Comparison of ENCODE assay signal across 35 cellular contexts in genomic region chr17:41149652-41149985, GRCh38. TPM values are rescaled to one million over a fixed set of nuclear protein-coding genes. Genes with fewer than 3 reads are reported as not detected.
"Had no signal": no experiment of that assay in that cellular context is flagged by ENCODE, and none has a peak within 500 bp of the region (broad histone marks: within the 10 kb centered on the region; RNA-seq: fewer than 3 reads in every experiment).

Gene KRTAP4-5, minus strand, starts transcription at chr17:41149825. Its CDS starts 58 bp downstream, at chr17:41149767.

- H3K36me3 Mint-ChIP-seq: activated CD8-positive, alpha-beta memory T cell treated with anti-CD3 and anti-CD28 coated beads, Interleukin-2, amount 10 ng/mL, durations not matched to agents 7 days and 5 days; activated naive CD8-positive, alpha-beta T cell treated with anti-CD3 and anti-CD28 coated beads for 36 hours had no signal

- DNase-seq: activated CD4-positive, alpha-beta memory T cell treated with anti-CD3 and anti-CD28 coated beads, Interleukin-2, amount 10 ng/mL, durations not matched to agents 7 days and 5 days; activated CD4-positive, alpha-beta T cell treated with anti-CD3 and anti-CD28 coated beads for 1 hour; activated CD4-positive, alpha-beta T cell treated with anti-CD3 and anti-CD28 coated beads for 48 hours; activated CD4-positive, CD25-positive, alpha-beta regulatory T cell; activated CD8-positive, alpha-beta memory T cell treated with anti-CD3 and anti-CD28 coated beads for 24 hours; activated CD8-positive, alpha-beta memory T cell treated with anti-CD3 and anti-CD28 coated beads, Interleukin-2, amount 10 ng/mL, durations not matched to agents 7 days and 5 days; activated CD8-positive, alpha-beta memory T cell treated with anti-CD3 and anti-CD28 coated beads, Interleukin-2, amount 50 U/mL, for 48 hours; activated effector memory CD4-positive, alpha-beta T cell treated with anti-CD3 and anti-CD28 coated beads, Interleukin-2, amount 50 U/mL, for 16 hours; activated naive CD4-positive, alpha-beta T cell; activated naive CD4-positive, alpha-beta T cell treated with anti-CD3 and anti-CD28 coated beads, Interleukin-2, amount 50 U/mL, for 16 hours; activated naive CD8-positive, alpha-beta T cell treated with anti-CD3 and anti-CD28 coated beads for 36 hours; activated T-cell treated with anti-CD3 and anti-CD28 coated beads, Interleukin-2, amount 50 U/mL, for 72 hours; amniotic stem cell; aorta; cortex of kidney; NCI-H1105; NCI-H1417 treated with DMSO at 0.1 percent for 48 hours; NCI-H187 treated with DMSO at 0.1 percent for 48 hours; NCI-H2081; NCI-H226; NCI-H446 treated with DMSO at 0.1 percent for 48 hours; NCI-H524; NCI-H69; NCI-H82; SHP77; T-helper 1 cell; T1000; WERI-Rb-1 had no signal

- H3K27me3 Mint-ChIP-seq: activated naive CD8-positive, alpha-beta T cell treated with anti-CD3 and anti-CD28 coated beads for 36 hours; activated T-helper 17 cell treated with anti-CD3 and anti-CD28 coated beads, Interleukin-2, amount 50 U/mL, for 72 hours had no signal

- H3K4me3 ChIP-seq: cardiac muscle cell had no signal

- H3K27ac ChIP-seq: cardiac muscle cell, WERI-Rb-1 had no signal

- H3K27ac Mint-ChIP-seq: activated CD4-positive, alpha-beta memory T cell treated with anti-CD3 and anti-CD28 coated beads, Interleukin-2, amount 10 ng/mL, durations not matched to agents 7 days and 5 days; activated CD8-positive, alpha-beta memory T cell treated with anti-CD3 and anti-CD28 coated beads, Interleukin-2, amount 10 ng/mL, durations not matched to agents 7 days and 5 days; activated naive CD8-positive, alpha-beta T cell treated with anti-CD3 and anti-CD28 coated beads for 36 hours; activated T-cell treated with anti-CD3 and anti-CD28 coated beads, Interleukin-2, amount 50 U/mL, for 72 hours; activated T-helper 17 cell treated with anti-CD3 and anti-CD28 coated beads, Interleukin-2, amount 50 U/mL, for 72 hours had no signal

- H3K4me1 Mint-ChIP-seq: activated CD4-positive, alpha-beta memory T cell treated with anti-CD3 and anti-CD28 coated beads, Interleukin-2, amount 10 ng/mL, durations not matched to agents 7 days and 5 days; activated CD8-positive, alpha-beta memory T cell treated with anti-CD3 and anti-CD28 coated beads, Interleukin-2, amount 10 ng/mL, durations not matched to agents 7 days and 5 days; activated naive CD8-positive, alpha-beta T cell treated with anti-CD3 and anti-CD28 coated beads for 36 hours; activated T-helper 17 cell treated with anti-CD3 and anti-CD28 coated beads, Interleukin-2, amount 50 U/mL, for 72 hours had no signal

- H3K4me3 Mint-ChIP-seq: activated CD4-positive, alpha-beta memory T cell treated with anti-CD3 and anti-CD28 coated beads, Interleukin-2, amount 10 ng/mL, durations not matched to agents 7 days and 5 days; activated CD8-positive, alpha-beta memory T cell treated with anti-CD3 and anti-CD28 coated beads, Interleukin-2, amount 10 ng/mL, durations not matched to agents 7 days and 5 days; activated naive CD8-positive, alpha-beta T cell treated with anti-CD3 and anti-CD28 coated beads for 36 hours; activated T-cell treated with anti-CD3 and anti-CD28 coated beads, Interleukin-2, amount 50 U/mL, for 72 hours; activated T-helper 17 cell treated with anti-CD3 and anti-CD28 coated beads, Interleukin-2, amount 50 U/mL, for 72 hours had no signal

- ATAC-seq: activated CD8-positive, alpha-beta memory T cell treated with anti-CD3 and anti-CD28 coated beads, Interleukin-2, amount 10 ng/mL, durations not matched to agents 7 days and 5 days; activated T-cell treated with anti-CD3 and anti-CD28 coated beads, Interleukin-2, amount 50 U/mL, for 72 hours; activated T-helper 17 cell treated with anti-CD3 and anti-CD28 coated beads, Interleukin-2, amount 50 U/mL, for 72 hours; Panc1 had no signal

- H3K36me3 ChIP-seq: cardiac muscle cell, WERI-Rb-1 had no signal

- H3K9me3 Mint-ChIP-seq: activated CD4-positive, alpha-beta memory T cell treated with anti-CD3 and anti-CD28 coated beads, Interleukin-2, amount 10 ng/mL, durations not matched to agents 7 days and 5 days; activated T-cell treated with anti-CD3 and anti-CD28 coated beads, Interleukin-2, amount 50 U/mL, for 72 hours; activated T-helper 17 cell treated with anti-CD3 and anti-CD28 coated beads, Interleukin-2, amount 50 U/mL, for 72 hours had no signal

RNA-seq across cellular contexts. Expression of gene KRTAP4-5, which starts in this region (rescaled TPM):
- total RNA-seq: activated CD4-positive, alpha-beta memory T cell treated with anti-CD3 and anti-CD28 coated beads, Interleukin-2, amount 10 ng/mL, durations not matched to agents 7 days and 5 days; activated CD8-positive, alpha-beta memory T cell treated with anti-CD3 and anti-CD28 coated beads, Interleukin-2, amount 10 ng/mL, durations not matched to agents 7 days and 5 days; activated naive CD8-positive, alpha-beta T cell treated with anti-CD3 and anti-CD28 coated beads for 36 hours; activated T-cell treated with anti-CD3 and anti-CD28 coated beads, Interleukin-2, amount 50 U/mL, for 72 hours; activated T-helper 17 cell treated with anti-CD3 and anti-CD28 coated beads, Interleukin-2, amount 50 U/mL, for 72 hours; aorta; cardiac muscle cell; M059J; RPMI7951; SK-MEL-5; T-helper 2 cell treated with Interferon-gamma antibody and Interleukin-4, amounts not matched to agents 100 ng/mL and 5 ng/mL, for 36 hours had no signal
- polyA plus RNA-seq: aorta, cardiac muscle cell had no signal
